ENCODE assay signal across 1 cellular context in the genomic region with DNA sequence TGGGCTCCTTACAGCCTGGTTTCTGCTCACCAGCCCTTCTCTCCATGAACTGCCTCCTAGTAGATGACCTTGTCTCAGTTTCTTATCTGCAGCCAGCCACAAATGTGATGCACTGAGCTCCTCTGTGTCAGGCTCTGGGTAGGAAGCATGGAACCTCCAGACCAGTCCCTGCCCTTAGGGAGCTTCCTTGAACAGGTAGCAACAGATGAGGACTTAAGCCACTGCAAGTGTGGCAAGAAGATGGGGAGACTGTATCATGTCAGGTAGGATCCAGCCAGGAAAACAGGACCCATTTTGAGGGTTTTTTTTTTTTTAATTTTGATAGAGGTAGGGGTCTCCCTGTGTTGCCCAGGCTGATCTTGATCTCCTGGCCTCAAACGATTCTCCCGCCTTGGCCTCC.
TF ChIP-seq lines count a peak whose summit lies in the region.

No MANE protein-coding gene starts in this region.

TF ChIP-seq in HCT116, 20 proteins besides CTCF, POLR2A, EP300 and RAD21:
- TF ChIP-seq POLR2AphosphoS5 (IDR thresholded peaks at IDR 0.05; ENCODE audit: low read depth, low read length) (no peak), TCF7L2 (IDR thresholded peaks at IDR 0.05; ENCODE audit: borderline replicate concordance, extremely low read depth, insufficient read depth, insufficient read length) (no peak), CEBPB (IDR thresholded peaks at IDR 0.05; ENCODE audit: low read depth) (no peak), YY1 (IDR thresholded peaks at IDR 0.05; ENCODE audit: extremely low read depth, insufficient replicate concordance, low read depth, low read length) (no peak)
